In the genomic region with DNA sequence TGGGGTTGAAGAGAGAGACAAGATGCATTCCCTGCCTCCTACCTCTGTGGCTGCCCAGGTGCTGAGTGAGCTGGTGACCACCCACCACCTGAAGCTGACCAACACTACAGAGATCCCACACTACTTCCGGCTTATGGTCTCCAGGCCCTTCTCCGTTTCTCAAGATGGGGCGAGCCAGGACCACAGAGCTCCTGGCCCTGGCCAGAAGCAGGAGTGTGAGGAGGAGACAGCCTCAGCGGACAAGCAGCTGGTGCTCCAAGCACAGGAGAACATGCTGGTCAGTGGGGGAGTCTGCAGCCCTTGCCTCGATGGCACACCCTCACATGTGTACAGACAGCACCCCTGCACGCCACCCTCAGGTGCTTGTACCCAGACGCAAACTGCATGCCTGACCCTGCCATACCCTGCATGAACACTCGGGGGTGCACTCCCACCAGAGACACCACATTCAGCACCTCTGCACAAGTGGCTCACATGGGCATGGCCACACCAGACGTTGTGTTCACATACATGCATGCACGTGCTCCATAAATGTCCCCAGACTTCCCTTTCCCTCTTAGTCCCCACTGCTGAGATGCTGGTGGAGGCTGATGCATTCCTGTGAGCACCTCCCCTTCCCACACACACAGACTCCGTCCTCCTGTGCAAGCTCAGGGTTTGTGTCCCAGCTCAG, we compare ENCODE assay signal across 8 cellular contexts. TPM values are rescaled to one million over a fixed set of nuclear protein-coding genes. Genes with fewer than 3 reads are reported as not detected.
A peak's percentile ranks its signal among the peaks of the same experiment; 100 is the strongest.
DNase-seq lines count a peak whose midpoint lies in the region; ATAC-seq, FAIRE-seq and TF ChIP-seq lines count a peak whose summit lies in the region.

No MANE protein-coding gene starts in this region.

- H3K4me1 ChIP-seq in DOHH2 (ENCODE audit: control insufficient read depth, low read length) (peaks cover 4% of the 10 kb centered on the region; the same call in 1 of the 2 replicates), K562 (replicated peaks in 1 of 2; ENCODE audit: control insufficient read depth in 2 of 2, insufficient read depth in 2 of 2, low read length in 2 of 2) (peaks cover 0 to 30% of the 10 kb centered on the region in 2 experiments; a peak in 3 of 5 replicates), keratinocyte (ENCODE audit: control insufficient read depth, extremely low read depth, insufficient read depth, low read length) (no peaks in the 10 kb centered on the region)

- H3F3A ChIP-seq in DOHH2 (ENCODE audit: control insufficient read depth, insufficient read depth), result no peaks in the 10 kb centered on the region

- CTCF ChIA-PET in K562 (lab: Yijun Ruan, JAX; ENCODE audit: low intra/inter-chr PET ratio), result interaction anchor here (0.8 to 1.2 kb wide), 3 partner anchors 114 to 362 kb away, joined by 3 to 5 read pairs (median 3); a partner anchor contains a TSS

- intact Hi-C loops in K562 (cut with micrococcal nuclease), result loop anchor here (1.0 to 5.0 kb wide), 4 partner anchors 146 to 364 kb away; a partner anchor contains a TSS

- peak; percentile 95 for FAIRE-seq in K562 (lab: Jason Lieb, UNC)
- peak; percentile 13 for FAIRE-seq in keratinocyte (lab: Jason Lieb, UNC)

- in situ Hi-C loops in K562 (cut with MboI), result loop anchor here (5.0 kb wide), 1 partner anchor 534 kb away; no protein-coding TSS in a partner anchor

- H3K9me1 ChIP-seq in K562 (ENCODE audit: control insufficient read depth, insufficient read depth, low read length) (no peaks in the 10 kb centered on the region), keratinocyte (ENCODE audit: control insufficient read depth, extremely low read depth, insufficient read depth, low read length) (no peaks in the 10 kb centered on the region)

- H3K9ac ChIP-seq in K562 (ENCODE audit: insufficient read depth in 1 of 2, low read depth in 2 of 2, low read length in 2 of 2) (peak overlapping the region in 1 of 2 experiments; percentile 44; a peak in 2 of 4 replicates), keratinocyte (ENCODE audit: control insufficient read depth, extremely low read depth, insufficient read depth, low read length) (no peak overlapping the region)

- H3K36me3 ChIP-seq in DOHH2 (ENCODE audit: control insufficient read depth, low read length), result peaks cover 13% of the 10 kb centered on the region
- peaks cover 22% of the 10 kb centered on the region; the same call in 2 of the 3 replicates for H3K36me3 ChIP-seq in K562 (ENCODE audit: control insufficient read depth, insufficient read depth, low read length)
- peaks cover 10 to 19% of the 10 kb centered on the region in 2 experiments for H3K36me3 ChIP-seq in keratinocyte (ENCODE audit: control insufficient read depth in 2 of 2, extremely low read depth in 1 of 2, insufficient read depth in 2 of 2, low read length in 2 of 2)

- H3K79me2 ChIP-seq in DOHH2 (ENCODE audit: control insufficient read depth, low read length) (no peaks in the 10 kb centered on the region), K562 (ENCODE audit: control insufficient read depth, insufficient read depth, low read length) (no peaks in the 10 kb centered on the region), keratinocyte (ENCODE audit: control insufficient read depth, insufficient read depth, low read length) (no peaks in the 10 kb centered on the region)

- no peak overlapping the region for H3K4me2 ChIP-seq in DOHH2 (ENCODE audit: low read length)
- H3K4me2 ChIP-seq in K562 (ENCODE audit: insufficient read depth, low read length), result no peak overlapping the region
- H3K4me2 ChIP-seq in keratinocyte (ENCODE audit: control insufficient read depth, extremely low read depth, insufficient read depth, low read depth, low read length), result no peak overlapping the region

- peak; percentile 85 for DNase-seq in HuH-7 (ENCODE audit: low spot score)
- peak; percentile 29 for DNase-seq in T-helper 22 cell (ENCODE audit: low read depth)
- DNase-seq in K562 (ENCODE audit: extremely low read depth in 1 of 4, low spot score in 3 of 4), result peak; percentile 83 to 87 (median 84)
- DNase-seq in keratinocyte (ENCODE audit: low read depth, low spot score), result no peak
- DNase-seq in stimulated activated CD4-positive, alpha-beta T cell treated with anti-CD3 and anti-CD28 coated beads, Interleukin-4, amount 100 ng/mL, for 1 hour, result peak; percentile 74

- dilution Hi-C loops in keratinocyte (cut with MboI; ENCODE audit: extremely low pct_ligation_motif_present, low sequenced_read_pairs), result no loop called here

- TF ChIP-seq EP300 in K562 (IDR thresholded peaks at IDR 0.05; ENCODE audit: low read length), result no peak

- 40% methylated on average over 11 of the region's 11 CpGs for WGBS in K562 (ENCODE audit: insufficient coverage, low coverage, missing lambda C conversion rate)

- no peaks in the 10 kb centered on the region for H3K9me2 ChIP-seq in DOHH2 (replicated peaks; ENCODE audit: control insufficient read depth, low read length)

- H3K27ac ChIP-seq in DOHH2 (ENCODE audit: low read depth, low read length), result no peak overlapping the region
- H3K27ac ChIP-seq in K562 (ENCODE audit: extremely low read depth, low read depth, low read length), result no peak overlapping the region
- H3K27ac ChIP-seq in keratinocyte (ENCODE audit: control insufficient read depth, insufficient read depth, low read length), result no peak overlapping the region

- no TSS peak for BruUV-seq in K562 (replicated peaks; lab: Mats Ljungman, UMichigan)

- H4K20me1 ChIP-seq in DOHH2 (ENCODE audit: control insufficient read depth, insufficient read depth, low read depth, low read length), result no peaks in the 10 kb centered on the region
- H4K20me1 ChIP-seq in K562 (replicated peaks; ENCODE audit: control insufficient read depth, insufficient read depth, low read length), result peaks cover 19% of the 10 kb centered on the region
- no peaks in the 10 kb centered on the region for H4K20me1 ChIP-seq in keratinocyte (ENCODE audit: control insufficient read depth, extremely low read depth, insufficient read depth, low read length)

- H2AFZ ChIP-seq in K562 (ENCODE audit: low read depth, low read length), result no peak overlapping the region
- H2AFZ ChIP-seq in keratinocyte (ENCODE audit: control insufficient read depth, low read length), result no peak overlapping the region

- POLR2A ChIA-PET in K562 (lab: Yijun Ruan, JAX), result interaction anchor here (0.6 to 2.0 kb wide), 8 partner anchors 11 to 545 kb away, joined by 3 to 5 read pairs (median 3); a partner anchor contains a TSS

- peak; percentile 61 for ATAC-seq in GM19468 (IDR thresholded peaks at IDR 0.05; ENCODE audit: extremely low read depth, unreplicated experiment)
- ATAC-seq in K562, result peak; percentile 90
- no peak for ATAC-seq in HG03439 (IDR thresholded peaks at IDR 0.05; ENCODE audit: unreplicated experiment)

- H3K27me3 ChIP-seq in DOHH2 (ENCODE audit: control insufficient read depth, low read length) (peaks cover 8% of the 10 kb centered on the region; the same call in 1 of the 2 replicates), K562 (ENCODE audit: control insufficient read depth in 2 of 2, insufficient read depth in 2 of 2, low read length in 2 of 2) (peaks cover 6 to 26% of the 10 kb centered on the region in 2 experiments; a peak in 3 of 5 replicates), keratinocyte (ENCODE audit: control insufficient read depth, extremely low read depth, insufficient read depth, low read length) (no peaks in the 10 kb centered on the region)

- 0 out of 2 replicates have a peak, but pooled peaks have one; percentile 21 for TF ChIP-seq POLR2A in K562 (conservative IDR thresholded peaks at IDR 0.05)

- TF ChIP-seq CTCF in DOHH2 (IDR thresholded peaks at IDR 0.05; ENCODE audit: low read depth, low read length, poor library complexity, severe bottlenecking), result peak; percentile 89
- TF ChIP-seq CTCF in K562 (IDR thresholded peaks at IDR 0.05 in 2 of 3, conservative IDR thresholded peaks at IDR 0.05 in 1 of 3; ENCODE audit: insufficient read depth in 2 of 3, low read depth in 1 of 3, low read length in 3 of 3), result peak; percentile 95 to 98 (median 97)
- TF ChIP-seq CTCF in keratinocyte (optimal IDR thresholded peaks at IDR 0.05 in 1 of 3, IDR thresholded peaks at IDR 0.05 in 1 of 3, conservative IDR thresholded peaks at IDR 0.05 in 1 of 3; ENCODE audit: extremely low read depth in 1 of 3, insufficient read depth in 2 of 3, low read length in 3 of 3), result peak in 2 of 3 experiments; percentile 93 to 98

- no peak overlapping the region for H3K4me3 ChIP-seq in DOHH2 (ENCODE audit: low read length)
- H3K4me3 ChIP-seq in K562, result no peak overlapping the region
- no peak overlapping the region for H3K4me3 ChIP-seq in keratinocyte (ENCODE audit: control insufficient read depth in 2 of 3, extremely low read depth in 1 of 3, insufficient read depth in 2 of 3, low read depth in 1 of 3, low read length in 3 of 3)

- peak; percentile 83 to 95 for TF ChIP-seq RAD21 in K562 (CRISPR knock-in tag; conservative IDR thresholded peaks at IDR 0.05 in 1 of 2, IDR thresholded peaks at IDR 0.05 in 1 of 2)

- H3K9me3 ChIP-seq in DOHH2 (ENCODE audit: control insufficient read depth, insufficient read depth, low read length), result no peaks in the 10 kb centered on the region
- H3K9me3 ChIP-seq in K562 (replicated peaks; ENCODE audit: control insufficient read depth, insufficient read depth, low read depth, low read length), result no peaks in the 10 kb centered on the region
- no peaks in the 10 kb centered on the region for H3K9me3 ChIP-seq in keratinocyte (ENCODE audit: control insufficient read depth, low read depth, low read length)

RNA-seq across cellular contexts. Expression of a gene that starts 19.0 kb away (rescaled TPM):
- total RNA-seq in K562 (2011; cell fraction: chromatin; rRNA removed; ENCODE audit: low replicate concordance), result 89.1 and 251 TPM in 2 replicates
- 210 and 237 TPM in 2 replicates for total RNA-seq in K562 (2011; cell fraction: nucleolus; rRNA removed)
- 121 and 146 TPM in 2 replicates for total RNA-seq in K562 (2011; cell fraction: nucleoplasm; rRNA removed)
- total RNA-seq in K562 (2014; rRNA removed) (55.0 and 66.3 TPM in 2 replicates), K562 (2014; rRNA removed; fragmentation: Illumina TruSeq; extraction: Trizol) (23.6 and 34.5 TPM in 2 replicates), K562 (2015; rRNA removed; fragmentation: Illumina TruSeq; extraction: Trizol) (53.5 and 62.3 TPM in 2 replicates), K562 (2021) (66.8 and 67.9 TPM in 2 replicates)
- polyA plus RNA-seq in K562 (2011; rRNA removed) (60.2 and 92.0 TPM in 2 replicates), K562 (2014; fragmentation: Illumina TruSeq; extraction: Trizol) (54.5 and 57.2 TPM in 2 replicates), K562 (2014; fragmentation: Nextera tagmentation; extraction: Ambion mirVana) (1 to 10 TPM; 4.0 to 7.9 TPM), K562 (2014; rRNA removed) (88.9 and 96.0 TPM in 2 replicates), keratinocyte (81.4 to 125 TPM (median 85.3 TPM) in 3 replicates)
- 63.6 and 69.7 TPM in 2 replicates for polyA plus RNA-seq in K562 (2011; cell fraction: cytosol; rRNA removed)
- polyA plus RNA-seq in K562 (2011; cell fraction: nucleus; rRNA removed), result 347 and 373 TPM in 2 replicates
- polyA plus RNA-seq in K562 (2012), result 60.7 and 67.7 TPM in 2 replicates
- 66.3 and 72.1 TPM in 2 replicates for polyA minus RNA-seq in K562 (2011; rRNA and poly(A)+ RNA removed)
- polyA minus RNA-seq in K562 (2011; cell fraction: cytosol; rRNA and poly(A)+ RNA removed), result 31.5 and 38.0 TPM in 2 replicates
- polyA minus RNA-seq in K562 (2011; cell fraction: nucleus; rRNA and poly(A)+ RNA removed), result 111 and 182 TPM in 2 replicates
- 29.4 TPM for polyA plus RNA-seq in keratinocyte (2011; ENCODE audit: low read depth)
- polyA plus RNA-seq in keratinocyte (2011; cell fraction: cytosol; rRNA removed), result 62.3 and 109 TPM in 2 replicates
- 152 and 169 TPM in 2 replicates for polyA plus RNA-seq in keratinocyte (2011; cell fraction: nucleus; rRNA removed)
- polyA plus RNA-seq in keratinocyte (2012; ENCODE audit: low replicate concordance), result 47.3 and 77.6 TPM in 2 replicates
- 58.6 to 84.3 TPM (median 73.0 TPM) in 3 replicates for polyA minus RNA-seq in keratinocyte
- 81.5 TPM for polyA minus RNA-seq in keratinocyte (2011; cell fraction: cytosol; rRNA and poly(A)+ RNA removed)
- polyA minus RNA-seq in keratinocyte (2011; cell fraction: nucleus; rRNA and poly(A)+ RNA removed), result 42.1 and 47.1 TPM in 2 replicates

RNA-seq across cellular contexts. Expression of a gene that starts 20.6 kb away (rescaled TPM):
- 14.4 and 29.3 TPM in 2 replicates for total RNA-seq in K562 (2011; cell fraction: chromatin; rRNA removed; ENCODE audit: low replicate concordance)
- total RNA-seq in K562 (2011; cell fraction: nucleolus; rRNA removed), result 19.7 and 21.7 TPM in 2 replicates
- 17.0 and 17.3 TPM in 2 replicates for total RNA-seq in K562 (2011; cell fraction: nucleoplasm; rRNA removed)
- total RNA-seq in K562 (2014; rRNA removed) (13.3 and 25.3 TPM in 2 replicates), K562 (2014; rRNA removed; fragmentation: Illumina TruSeq; extraction: Trizol) (3.2 and 3.3 TPM in 2 replicates), K562 (2015; rRNA removed; fragmentation: Illumina TruSeq; extraction: Trizol) (4.1 and 5.0 TPM in 2 replicates), K562 (2021) (33.0 and 33.1 TPM in 2 replicates)
- polyA plus RNA-seq in K562 (2011; rRNA removed) (37.6 and 37.8 TPM in 2 replicates), K562 (2014; fragmentation: Illumina TruSeq; extraction: Trizol) (39.2 and 47.3 TPM in 2 replicates), K562 (2014; fragmentation: Nextera tagmentation; extraction: Ambion mirVana) (10 to 100 TPM; 19.5 to 37.7 TPM), K562 (2014; rRNA removed) (27.6 and 37.7 TPM in 2 replicates), keratinocyte (44.0 to 72.8 TPM (median 46.2 TPM) in 3 replicates)
- 45.5 and 50.8 TPM in 2 replicates for polyA plus RNA-seq in K562 (2011; cell fraction: cytosol; rRNA removed)
- 61.3 and 86.0 TPM in 2 replicates for polyA plus RNA-seq in K562 (2011; cell fraction: nucleus; rRNA removed)
- polyA plus RNA-seq in K562 (2012), result 32.0 and 43.5 TPM in 2 replicates
- polyA minus RNA-seq in K562 (2011; rRNA and poly(A)+ RNA removed), result 29.7 and 37.4 TPM in 2 replicates
- 21.7 and 26.8 TPM in 2 replicates for polyA minus RNA-seq in K562 (2011; cell fraction: cytosol; rRNA and poly(A)+ RNA removed)
- polyA minus RNA-seq in K562 (2011; cell fraction: nucleus; rRNA and poly(A)+ RNA removed), result 24.2 and 32.2 TPM in 2 replicates
- 52.8 TPM for polyA plus RNA-seq in keratinocyte (2011; ENCODE audit: low read depth)
- polyA plus RNA-seq in keratinocyte (2011; cell fraction: cytosol; rRNA removed), result 58.1 and 67.4 TPM in 2 replicates
- 71.4 and 90.1 TPM in 2 replicates for polyA plus RNA-seq in keratinocyte (2011; cell fraction: nucleus; rRNA removed)
- polyA plus RNA-seq in keratinocyte (2012; ENCODE audit: low replicate concordance), result 34.0 and 52.2 TPM in 2 replicates
- polyA minus RNA-seq in keratinocyte, result 92.9 to 153 TPM (median 123 TPM) in 3 replicates
- 42.6 TPM for polyA minus RNA-seq in keratinocyte (2011; cell fraction: cytosol; rRNA and poly(A)+ RNA removed)
- 34.7 and 46.8 TPM in 2 replicates for polyA minus RNA-seq in keratinocyte (2011; cell fraction: nucleus; rRNA and poly(A)+ RNA removed)

RNA-seq across cellular contexts. Expression of a gene that starts 47.5 kb away (rescaled TPM):
- 34.0 and 89.9 TPM in 2 replicates for total RNA-seq in K562 (2011; cell fraction: chromatin; rRNA removed; ENCODE audit: low replicate concordance)
- 19.0 and 27.6 TPM in 2 replicates for total RNA-seq in K562 (2011; cell fraction: nucleolus; rRNA removed)
- total RNA-seq in K562 (2011; cell fraction: nucleoplasm; rRNA removed), result 36.4 and 39.6 TPM in 2 replicates
- total RNA-seq in K562 (2014; rRNA removed), result 32.8 and 35.0 TPM in 2 replicates
- 50.0 and 55.2 TPM in 2 replicates for total RNA-seq in K562 (2014; rRNA removed; fragmentation: Illumina TruSeq; extraction: Trizol)
- 44.7 and 47.6 TPM in 2 replicates for total RNA-seq in K562 (2015; rRNA removed; fragmentation: Illumina TruSeq; extraction: Trizol)
- total RNA-seq in K562 (2021), result 48.6 and 56.4 TPM in 2 replicates
- polyA plus RNA-seq in K562 (2011; rRNA removed), result 63.4 and 87.6 TPM in 2 replicates
- polyA plus RNA-seq in K562 (2011; cell fraction: cytosol; rRNA removed), result 27.9 and 44.8 TPM in 2 replicates
- 49.3 and 61.9 TPM in 2 replicates for polyA plus RNA-seq in K562 (2011; cell fraction: nucleus; rRNA removed)
- 27.8 and 43.2 TPM in 2 replicates for polyA plus RNA-seq in K562 (2012)
- polyA plus RNA-seq in K562 (2014; fragmentation: Illumina TruSeq; extraction: Trizol), result 54.1 and 60.9 TPM in 2 replicates
- 10 to 100 TPM; 15.7 to 19.8 TPM for polyA plus RNA-seq in K562 (2014; fragmentation: Nextera tagmentation; extraction: Ambion mirVana)
- polyA plus RNA-seq in K562 (2014; rRNA removed), result 48.7 and 50.3 TPM in 2 replicates
- 80.0 and 84.2 TPM in 2 replicates for polyA minus RNA-seq in K562 (2011; rRNA and poly(A)+ RNA removed)
- polyA minus RNA-seq in K562 (2011; cell fraction: cytosol; rRNA and poly(A)+ RNA removed), result 41.3 and 44.5 TPM in 2 replicates
- polyA minus RNA-seq in K562 (2011; cell fraction: nucleus; rRNA and poly(A)+ RNA removed), result 28.9 and 51.4 TPM in 2 replicates
- 60.8 to 77.0 TPM (median 61.9 TPM) in 3 replicates for polyA plus RNA-seq in keratinocyte
- polyA plus RNA-seq in keratinocyte (2011; ENCODE audit: low read depth), result 29.8 TPM
- 44.6 and 75.2 TPM in 2 replicates for polyA plus RNA-seq in keratinocyte (2011; cell fraction: cytosol; rRNA removed)
- 83.6 and 108 TPM in 2 replicates for polyA plus RNA-seq in keratinocyte (2011; cell fraction: nucleus; rRNA removed)
- 50.3 and 54.7 TPM in 2 replicates for polyA plus RNA-seq in keratinocyte (2012; ENCODE audit: low replicate concordance)
- polyA minus RNA-seq in keratinocyte, result 31.5 to 73.8 TPM (median 53.2 TPM) in 3 replicates
- polyA minus RNA-seq in keratinocyte (2011; cell fraction: cytosol; rRNA and poly(A)+ RNA removed), result 62.2 TPM
- 59.6 and 108 TPM in 2 replicates for polyA minus RNA-seq in keratinocyte (2011; cell fraction: nucleus; rRNA and poly(A)+ RNA removed)
